In genomic region chr7:57201021-57201894, GRCh38 we compare ENCODE assay signal across 20 cellular contexts.
DNase-seq lines count a peak whose midpoint lies in the region; ATAC-seq and TF ChIP-seq lines count a peak whose summit lies in the region.
"Had no signal": no experiment of that assay in that cellular context is flagged by ENCODE, and none has a peak within 500 bp of the region (broad histone marks: within the 10 kb centered on the region; RNA-seq: fewer than 3 reads in every experiment).

No MANE protein-coding gene starts in this region.

- no peak overlapping the region for H2BK12ac ChIP-seq in trophoblast cell (ENCODE audit: low read length)

- intact Hi-C loops in IMR-90 (cut with micrococcal nuclease) (no loop called here), stomach (cut with DNase I; ENCODE audit: low total_unique reads) (no loop called here)

- H2BK5ac ChIP-seq in IMR-90 (ENCODE audit: low read depth, low read length, poor library complexity, severe bottlenecking) (no peak overlapping the region), trophoblast cell (ENCODE audit: low read depth, low read length, poor library complexity) (no peak overlapping the region)

- H4K91ac ChIP-seq in IMR-90 (ENCODE audit: insufficient read depth, low read depth, low read length) (no peak overlapping the region), trophoblast cell (ENCODE audit: low read depth, low read length) (no peak overlapping the region)

- no peak for TF ChIP-seq EP300 in stomach (IDR thresholded peaks at IDR 0.05)

- H3K27me3 ChIP-seq in IMR-90 (ENCODE audit: control insufficient read depth, insufficient read depth, low read length) (no peaks in the 10 kb centered on the region), trophoblast cell (ENCODE audit: insufficient read depth, low read length) (no peaks in the 10 kb centered on the region), stomach (no peaks in the 10 kb centered on the region)
- H3K27me3 ChIP-seq: BE2C had no signal

- no peak overlapping the region for H3K4me2 ChIP-seq in IMR-90 (ENCODE audit: low read depth, low read length)
- H3K4me2 ChIP-seq in trophoblast cell (ENCODE audit: low read length), result no peak overlapping the region

- no peak for TF ChIP-seq CTCF in IMR-90 (conservative IDR thresholded peaks at IDR 0.05; ENCODE audit: low read depth, low read length)
- no peak for TF ChIP-seq CTCF in stomach (IDR thresholded peaks at IDR 0.05)

- no peak overlapping the region for H3K56ac ChIP-seq in IMR-90 (ENCODE audit: extremely low read depth, insufficient read depth, low read length)

- H4K8ac ChIP-seq in IMR-90 (ENCODE audit: low read depth in 2 of 2, low read length in 2 of 2) (no peak overlapping the region), trophoblast cell (ENCODE audit: low read depth, low read length) (no peak overlapping the region)

- BruUV-seq in IMR-90 (replicated peaks; lab: Mats Ljungman, UMichigan), result no TSS peak

- H4K12ac ChIP-seq in trophoblast cell (ENCODE audit: low read depth, low read length), result no peak overlapping the region

- H3K4me1 ChIP-seq in IMR-90 (ENCODE audit: control insufficient read depth, insufficient read depth, low read length), result no peaks in the 10 kb centered on the region
- no peaks in the 10 kb centered on the region for H3K4me1 ChIP-seq in trophoblast cell (ENCODE audit: control insufficient read depth in 1 of 2, insufficient read depth in 2 of 2, low read length in 2 of 2)
- no peaks in the 10 kb centered on the region for H3K4me1 ChIP-seq in stomach
- H3K4me1 ChIP-seq: BE2C, HAP-1 had no signal

- H3K23ac ChIP-seq in IMR-90 (ENCODE audit: low read depth, low read length) (no peak overlapping the region), trophoblast cell (ENCODE audit: low read length) (no peak overlapping the region)

- POLR2A ChIA-PET in IMR-90 (lab: Charles Lee; ENCODE audit: unreplicated experiment), result no interaction called here

- H3K27ac ChIP-seq in IMR-90 (ENCODE audit: insufficient read depth, low read length), result no peak overlapping the region
- H3K27ac ChIP-seq in trophoblast cell (ENCODE audit: low read depth, low read length), result no peak overlapping the region
- no peak overlapping the region for H3K27ac ChIP-seq in stomach
- H3K27ac ChIP-seq: GM23248 had no signal

- H2AFZ ChIP-seq in IMR-90 (replicated peaks; ENCODE audit: low read length, poor library complexity), result no peak overlapping the region
- H2AFZ ChIP-seq in trophoblast cell (ENCODE audit: insufficient read depth, low read length, poor library complexity), result no peak overlapping the region
- H2AFZ ChIP-seq: GM23248 had no signal

- H2AK9ac ChIP-seq in IMR-90 (replicated peaks; ENCODE audit: low read depth, low read length, poor library complexity), result peak overlapping the region; percentile 28

- TF ChIP-seq POLR2A in IMR-90 (IDR thresholded peaks at IDR 0.05; ENCODE audit: low read depth, low read length), result no peak
- no peak for TF ChIP-seq POLR2A in stomach (IDR thresholded peaks at IDR 0.05)

- H3K4ac ChIP-seq in IMR-90 (ENCODE audit: low read depth, low read length), result no peak overlapping the region
- no peak overlapping the region for H3K4ac ChIP-seq in trophoblast cell (ENCODE audit: low read depth, low read length)

- dilution Hi-C loops in IMR-90 (cut with HindIII; ENCODE audit: low sequenced_read_pairs, unreplicated experiment), result no loop called here

- H3K36me3 ChIP-seq in IMR-90 (ENCODE audit: control insufficient read depth, insufficient read depth, low read length) (no peaks in the 10 kb centered on the region), trophoblast cell (ENCODE audit: control insufficient read depth in 1 of 2, insufficient read depth in 2 of 2, low read length in 2 of 2) (no peaks in the 10 kb centered on the region), stomach (no peaks in the 10 kb centered on the region)
- H3K36me3 ChIP-seq: BE2C, HAP-1 had no signal

- H2BK20ac ChIP-seq in IMR-90 (ENCODE audit: low read depth, low read length), result no peak overlapping the region

- H2AK5ac ChIP-seq in IMR-90 (ENCODE audit: low read depth, low read length) (no peak overlapping the region), trophoblast cell (ENCODE audit: low read length) (no peak overlapping the region)

- in situ Hi-C loops in IMR-90 (cut with MboI; ENCODE audit: low sequenced_read_pairs), result no loop called here

- H3K9ac ChIP-seq in IMR-90 (ENCODE audit: low read depth, low read length) (no peak overlapping the region), trophoblast cell (ENCODE audit: low read length) (no peak overlapping the region)
- H3K9ac ChIP-seq: GM23248 had no signal

- H3K4me3 ChIP-seq in IMR-90 (ENCODE audit: insufficient read depth, low read depth, low read length), result no peak overlapping the region
- H3K4me3 ChIP-seq in trophoblast cell (ENCODE audit: low read depth, low read length), result peak overlapping the region; percentile 41
- no peak overlapping the region for H3K4me3 ChIP-seq in stomach
- H3K4me3 ChIP-seq: GM12878, GM23248, HAP-1 had no signal

- H3K14ac ChIP-seq in IMR-90 (replicated peaks; ENCODE audit: low read depth, low read length), result no peak overlapping the region
- H3K14ac ChIP-seq in trophoblast cell (ENCODE audit: low read length), result no peak overlapping the region

- no peaks in the 10 kb centered on the region for H4K20me1 ChIP-seq in IMR-90 (ENCODE audit: insufficient read depth, low read length)

- no peak for ATAC-seq in IMR-90 (ENCODE audit: low read depth)
- ATAC-seq: GM12878 had no signal

- DNase-seq in IMR-90 (no peak), islet precursor cell (peak; percentile 18), trophoblast cell (no peak), stomach (peak; percentile 4), SW 1271 (lab: John Stamatoyannopoulos, UW) (no peak), GM19240 (ENCODE audit: insufficient read length, low spot score) (no peak), NCI-H187 (lab: John Stamatoyannopoulos, UW) (no peak)
- DNase-seq: ACHN; BE2C; C1 segment of cervical spinal cord; CD4-positive, CD25-positive, alpha-beta regulatory T cell; CD8-positive, alpha-beta memory T cell; COR-L47; DMS 273 treated with DMSO at 0.1 percent for 48 hours; DMS53; DND-41; EL; GM23248 had no signal

- H3K79me2 ChIP-seq in trophoblast cell (ENCODE audit: control insufficient read depth, insufficient read depth, low read length, poor library complexity), result no peaks in the 10 kb centered on the region

- H3K18ac ChIP-seq in IMR-90 (ENCODE audit: low read depth, low read length) (no peak overlapping the region), trophoblast cell (ENCODE audit: low read length) (no peak overlapping the region)

- no peak overlapping the region for H2BK120ac ChIP-seq in IMR-90 (ENCODE audit: low read depth, low read length)
- H2BK120ac ChIP-seq in trophoblast cell (ENCODE audit: insufficient read depth, low read length, poor library complexity), result no peak overlapping the region

- 67% methylated on average over 3 of the region's 14 CpGs; no CpG with 5 or more reads in 1 of the 2 experiments for WGBS in IMR-90 (ENCODE audit: extremely low coverage in 2 of 2, insufficient read length in 1 of 2), 2 experiments
- WGBS in trophoblast cell (ENCODE audit: extremely low coverage, insufficient coverage, insufficient read length), result no CpG with 5 or more reads among the region's 14 CpGs
- WGBS in stomach, 5 donors, result 87 to 92% (median 88%) methylated on average over 14 of the region's 14 CpGs

- H3K9me3 ChIP-seq in IMR-90 (ENCODE audit: control insufficient read depth, insufficient read depth, low read length), result peaks cover 40% of the 10 kb centered on the region
- H3K9me3 ChIP-seq in trophoblast cell (ENCODE audit: insufficient read depth, low read depth, low read length), result peaks cover 66% of the 10 kb centered on the region
- H3K9me3 ChIP-seq in stomach, result peaks cover 0 to 10% (median 0%) of the 10 kb centered on the region in 4 donors
- H3K9me3 ChIP-seq: BE2C, HAP-1 had no signal

- H3K79me1 ChIP-seq in IMR-90 (ENCODE audit: low read depth in 1 of 2, low read length in 2 of 2) (no peaks in the 10 kb centered on the region), trophoblast cell (ENCODE audit: low read length) (no peaks in the 10 kb centered on the region)

- no peak overlapping the region for H4K5ac ChIP-seq in IMR-90 (ENCODE audit: low read depth, low read length)

- no peaks in the 10 kb centered on the region for H3K9me1 ChIP-seq in IMR-90 (ENCODE audit: insufficient read depth, low read length)

- no peak overlapping the region for H2BK15ac ChIP-seq in IMR-90 (ENCODE audit: low read depth, low read length)

- CTCF ChIA-PET in IMR-90 (lab: Yijun Ruan, JAX), result no interaction called here

- no peak for TF ChIP-seq RAD21 in IMR-90 (IDR thresholded peaks at IDR 0.05; ENCODE audit: low read length)

TF ChIP-seq in IMR-90, 13 proteins besides CTCF, POLR2A, EP300 and RAD21 (continues in another document):
- TF ChIP-seq RCOR1 (IDR thresholded peaks at IDR 0.05; ENCODE audit: insufficient replicate concordance, low read length), result no peak
- no peak for TF ChIP-seq SMC3 (IDR thresholded peaks at IDR 0.05; ENCODE audit: low read depth, low read length)
- TF ChIP-seq ELK1 (IDR thresholded peaks at IDR 0.05; ENCODE audit: borderline replicate concordance, low read depth, low read length), result no peak
- no peak for TF ChIP-seq CEBPB (IDR thresholded peaks at IDR 0.05; ENCODE audit: low read depth, low read length)
- TF ChIP-seq BHLHE40 (IDR thresholded peaks at IDR 0.05; ENCODE audit: low read depth, low read length), result no peak
- no peak for TF ChIP-seq MXI1 (IDR thresholded peaks at IDR 0.05; ENCODE audit: borderline replicate concordance, low read depth, low read length)
- no peak for TF ChIP-seq MAZ (IDR thresholded peaks at IDR 0.05; ENCODE audit: borderline replicate concordance, low read depth, low read length)
- no peak for TF ChIP-seq RFX5 (IDR thresholded peaks at IDR 0.05; ENCODE audit: low read depth, low read length)
- no peak for TF ChIP-seq MAFK (IDR thresholded peaks at IDR 0.05; ENCODE audit: low read depth, low read length)
- TF ChIP-seq USF2 (IDR thresholded peaks at IDR 0.05; ENCODE audit: low read depth, low read length), result no peak
- TF ChIP-seq FOS (IDR thresholded peaks at IDR 0.05; ENCODE audit: low read depth, low read length), result no peak

Comparison
In these comparisons a context has a peak if more than half of its experiments do, and no peak if none do; other contexts are left out.
1. DNase-seq: peak in islet precursor cell (single experiment) and stomach (single experiment); none in IMR-90 (single experiment), trophoblast cell (0 of 2), SW 1271 (0 of 2), GM19240 (single experiment) and NCI-H187 (0 of 2).